In the genomic region with DNA sequence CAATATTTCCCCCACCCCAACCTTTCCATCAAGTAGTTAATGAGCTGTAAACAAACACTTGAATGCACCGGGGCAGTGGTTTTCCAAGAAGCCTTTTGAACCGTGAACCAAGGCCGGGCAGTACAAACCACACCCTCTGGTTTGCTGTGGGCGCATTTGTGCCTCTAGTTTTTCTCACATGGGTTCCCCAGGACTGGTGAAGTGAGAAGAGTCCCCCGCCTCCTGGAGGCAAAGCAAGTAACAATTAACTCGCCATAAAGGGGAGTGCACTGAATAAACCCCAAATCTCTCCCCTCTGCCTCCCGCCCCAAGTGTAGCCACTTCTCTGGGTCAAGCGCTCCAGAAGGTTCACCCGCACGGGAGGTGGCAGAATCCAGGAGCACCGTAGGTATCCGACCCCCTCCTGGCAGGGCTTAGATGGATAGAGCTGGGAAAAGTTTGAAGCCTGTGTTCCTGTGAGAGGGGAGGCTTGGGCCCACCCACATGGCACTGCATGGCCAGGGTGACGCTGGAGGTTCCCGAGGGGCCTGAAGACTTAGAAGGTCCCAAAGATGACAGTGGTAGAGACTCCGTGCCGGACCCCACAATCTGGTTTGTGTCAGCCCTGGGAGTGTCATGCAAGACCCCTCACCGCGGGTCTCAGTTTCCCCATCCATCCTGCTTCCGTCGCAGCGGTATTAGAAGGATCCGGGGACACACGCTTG, we compare ENCODE assay signal across 11 cellular contexts.
DNase-seq lines count a peak whose midpoint lies in the region; ATAC-seq and TF ChIP-seq lines count a peak whose summit lies in the region.
"Had no signal": no experiment of that assay in that cellular context is flagged by ENCODE, and none has a peak within 500 bp of the region (broad histone marks: within the 10 kb centered on the region; RNA-seq: fewer than 3 reads in every experiment).

No MANE protein-coding gene starts in this region.

- intact Hi-C loops in MCF 10A (cut with micrococcal nuclease) (loop anchor here (5.0 kb wide), 3 partner anchors 466 to 696 kb away; no protein-coding TSS in a partner anchor), mammary epithelial cell (cut with micrococcal nuclease) (no loop called here)

- in situ Hi-C loops in mammary epithelial cell (cut with MboI; ENCODE audit: low sequenced_read_pairs in 2 of 2) (loop anchor here (5.0 kb wide), 2 partner anchors 531 to 536 kb away; no protein-coding TSS in a partner anchor), ACHN (cut with HindIII; ENCODE audit: low pct_ligation_motif_present, low pct_unique_long_range_greater_than_20kb, low sequenced_read_pairs) (no loop called here)

- CTCF ChIA-PET in MCF 10A (lab: Yijun Ruan, JAX) (interaction anchor here (0.6 to 4.1 kb wide), 56 partner anchors 8 to 1062 kb away, joined by 3 to 88 read pairs (median 4); no protein-coding TSS in a partner anchor), mammary epithelial cell (lab: Charles Lee; ENCODE audit: low non-redundant PET) (interaction anchor here (0.6 kb wide), 2 partner anchors 268 to 1286 kb away, joined by 3 to 4 read pairs; no protein-coding TSS in a partner anchor)

- H3K4me1 Mint-ChIP-seq in MCF 10A (ENCODE audit: insufficient read depth, unreplicated experiment) (no peaks in the 10 kb centered on the region), mesothelial cell of epicardium (no peaks in the 10 kb centered on the region), type B pancreatic cell (ENCODE audit: unreplicated experiment) (no peaks in the 10 kb centered on the region)

- H3K9ac ChIP-seq in mammary epithelial cell (ENCODE audit: insufficient read depth, low read length), result no peak overlapping the region

- H3K27ac Mint-ChIP-seq in MCF 10A (ENCODE audit: low read depth, unreplicated experiment), result no peak overlapping the region
- no peak overlapping the region for H3K27ac Mint-ChIP-seq in mesothelial cell of epicardium
- no peak overlapping the region for H3K27ac Mint-ChIP-seq in type B pancreatic cell
- H3K27ac Mint-ChIP-seq: activated T-cell treated with anti-CD3 and anti-CD28 coated beads, Interleukin-2, amount 50 U/mL, for 72 hours; stimulated activated naive CD8-positive, alpha-beta T cell treated with anti-CD3 and anti-CD28 coated beads, Interleukin-15, amount 100 ng/mL, for 72 hours had no signal

- BruUV-seq in MCF 10A (replicated peaks; lab: Mats Ljungman, UMichigan) (no TSS peak), mammary epithelial cell (replicated peaks; lab: Mats Ljungman, UMichigan) (no TSS peak)

- H3K27me3 ChIP-seq in mammary epithelial cell (ENCODE audit: insufficient read depth, low read length), result no peaks in the 10 kb centered on the region
- H3K27me3 ChIP-seq: MG63 had no signal

- DNase-seq in MCF 10A (ENCODE audit: unreplicated experiment) (no peak), mammary epithelial cell (no peak), mesothelial cell of epicardium (ENCODE audit: low spot score in 2 of 2, unreplicated experiment in 2 of 2) (peak in 1 of 2 experiments; percentile 34), type B pancreatic cell (ENCODE audit: extremely low spot score, unreplicated experiment) (peak; percentile 59), ACHN (no peak), SHP77 (lab: John Stamatoyannopoulos, UW) (no peak)
- DNase-seq: MG63 had no signal

- no peaks in the 10 kb centered on the region for H3K79me2 ChIP-seq in mammary epithelial cell (ENCODE audit: insufficient read depth, low read length)

- no peaks in the 10 kb centered on the region for H3K36me3 Mint-ChIP-seq in MCF 10A (ENCODE audit: insufficient read depth, unreplicated experiment)
- no peaks in the 10 kb centered on the region for H3K36me3 Mint-ChIP-seq in mesothelial cell of epicardium
- no peaks in the 10 kb centered on the region for H3K36me3 Mint-ChIP-seq in type B pancreatic cell

- H2AFZ ChIP-seq in mammary epithelial cell (ENCODE audit: low read depth, low read length), result no peak overlapping the region

- POLR2A ChIA-PET in MCF 10A (lab: Yijun Ruan, JAX), result no interaction called here

- ATAC-seq in GM18868 (IDR thresholded peaks at IDR 0.05; ENCODE audit: unreplicated experiment), result no peak

- H3K27me3 Mint-ChIP-seq in MCF 10A (ENCODE audit: insufficient read depth, unreplicated experiment) (peaks cover 23% of the 10 kb centered on the region), mesothelial cell of epicardium (ENCODE audit: low read depth) (peaks cover 62% of the 10 kb centered on the region), type B pancreatic cell (peaks cover 53% of the 10 kb centered on the region)

- dilution Hi-C loops in mammary epithelial cell (cut with HindIII; ENCODE audit: low sequenced_read_pairs), result no loop called here

- TF ChIP-seq CTCF in MCF 10A (IDR thresholded peaks at IDR 0.05; ENCODE audit: unreplicated experiment) (no peak), mammary epithelial cell (conservative IDR thresholded peaks at IDR 0.05 in 1 of 2, IDR thresholded peaks at IDR 0.05 in 1 of 2; ENCODE audit: extremely low read depth in 1 of 2, insufficient read depth in 1 of 2, low read depth in 1 of 2, low read length in 2 of 2) (no peak), VCaP (conservative IDR thresholded peaks at IDR 0.05) (no peak), mesothelial cell of epicardium (IDR thresholded peaks at IDR 0.05; ENCODE audit: unreplicated experiment) (no peak), type B pancreatic cell (conservative IDR thresholded peaks at IDR 0.05) (no peak)

- no peaks in the 10 kb centered on the region for H3K9me3 Mint-ChIP-seq in MCF 10A (ENCODE audit: unreplicated experiment)
- H3K9me3 Mint-ChIP-seq in mesothelial cell of epicardium, result no peaks in the 10 kb centered on the region
- no peaks in the 10 kb centered on the region for H3K9me3 Mint-ChIP-seq in type B pancreatic cell
- H3K9me3 Mint-ChIP-seq: activated T-cell treated with anti-CD3 and anti-CD28 coated beads, Interleukin-2, amount 50 U/mL, for 72 hours; stimulated activated naive CD8-positive, alpha-beta T cell treated with anti-CD3 and anti-CD28 coated beads, Interleukin-15, amount 100 ng/mL, for 72 hours had no signal

- H3K27ac ChIP-seq in mammary epithelial cell (ENCODE audit: insufficient read depth, low read depth, low read length) (no peak overlapping the region), VCaP (peak overlapping the region; percentile 26; the same call in 1 of the 2 replicates)

- no peaks in the 10 kb centered on the region for H3K9me3 ChIP-seq in mammary epithelial cell (replicated peaks; ENCODE audit: insufficient read depth, low read length)
- H3K9me3 ChIP-seq: MG63 had no signal

- no peaks in the 10 kb centered on the region for H3K36me3 ChIP-seq in mammary epithelial cell (ENCODE audit: insufficient read depth, low read length)
- H3K36me3 ChIP-seq: MG63 had no signal

- H3K4me3 Mint-ChIP-seq in MCF 10A (ENCODE audit: unreplicated experiment) (peak overlapping the region; percentile 59), mesothelial cell of epicardium (peak overlapping the region; percentile 59), type B pancreatic cell (peak overlapping the region; percentile 67)

- H3K4me3 ChIP-seq in mammary epithelial cell (replicated peaks in 1 of 3; ENCODE audit: insufficient read depth in 1 of 3, low read depth in 2 of 3, low read length in 3 of 3), result no peak overlapping the region

- H3K4me1 ChIP-seq in mammary epithelial cell (ENCODE audit: insufficient read depth, low read length), result no peaks in the 10 kb centered on the region

- H3K4me2 ChIP-seq in mammary epithelial cell (ENCODE audit: insufficient read depth, low read depth, low read length), result no peak overlapping the region

- WGBS in mammary epithelial cell (ENCODE audit: low coverage, missing lambda C conversion rate), result 68% methylated on average over 17 of the region's 23 CpGs

- H4K20me1 ChIP-seq in mammary epithelial cell (ENCODE audit: insufficient read depth, low read length), result no peaks in the 10 kb centered on the region
